In genomic region chr12:11513288-11513687, GRCh38 we compare ENCODE assay signal across 14 cellular contexts.
A peak's percentile ranks its signal among the peaks of the same experiment; 100 is the strongest.
DNase-seq lines count a peak whose midpoint lies in the region; ATAC-seq and TF ChIP-seq lines count a peak whose summit lies in the region.
"Had no signal": no experiment of that assay in that cellular context is flagged by ENCODE, and none has a peak within 500 bp of the region (broad histone marks: within the 10 kb centered on the region; RNA-seq: fewer than 3 reads in every experiment).

No MANE protein-coding gene starts in this region.

- no peaks in the 10 kb centered on the region for H3K9me3 Mint-ChIP-seq in neural crest cell
- H3K9me3 Mint-ChIP-seq: activated CD4-positive, alpha-beta T cell treated with anti-CD3 and anti-CD28 coated beads, Interleukin-2, amount 10 ng/mL, durations not matched to agents 7 days and 5 days had no signal

- H3K27ac Mint-ChIP-seq in neural crest cell (ENCODE audit: unreplicated experiment): no peak overlapping the region
- H3K27ac Mint-ChIP-seq: activated CD4-positive, alpha-beta T cell treated with anti-CD3 and anti-CD28 coated beads, Interleukin-2, amount 10 ng/mL, durations not matched to agents 7 days and 5 days had no signal

- peak; percentile 17 for TF ChIP-seq CTCF in GM12873 (IDR thresholded peaks at IDR 0.05; ENCODE audit: insufficient read depth, low read depth, low read length, missing control alignments)
- peak; percentile 29 for TF ChIP-seq CTCF in astrocyte of the cerebellum (IDR thresholded peaks at IDR 0.05; ENCODE audit: low read depth, low read length, missing control alignments)
- TF ChIP-seq CTCF in neural crest cell (conservative IDR thresholded peaks at IDR 0.05): peak; percentile 26
- TF ChIP-seq CTCF in spleen (IDR thresholded peaks at IDR 0.05 in 8 of 11, conservative IDR thresholded peaks at IDR 0.05 in 3 of 11): no peak

- peaks cover 20% of the 10 kb centered on the region for H3K27me3 ChIP-seq in MG63
- no peaks in the 10 kb centered on the region for H3K27me3 ChIP-seq in spleen (replicated peaks in 1 of 7)
- H3K27me3 ChIP-seq: gastroesophageal sphincter, ovary, SJSA1 had no signal

- DNase-seq in MG63 (peak; percentile 12), astrocyte of the cerebellum (ENCODE audit: low read depth) (no peak), neural crest cell (ENCODE audit: low read depth, low spot score) (no peak), spleen (no peak), sciatic nerve (ENCODE audit: low spot score) (no peak)
- DNase-seq: activated CD4-positive, alpha-beta T cell treated with anti-CD3 and anti-CD28 coated beads, Interleukin-2, amount 10 ng/mL, durations not matched to agents 7 days and 5 days; activated effector memory CD4-positive, alpha-beta T cell treated with Interleukin-2 at 50 U/mL for 16 hours; left ventricle myocardium inferior; ovary; stimulated activated naive CD4-positive, alpha-beta T cell treated with Interleukin-2 at 50 U/mL for 16 hours had no signal

- H3K36me3 ChIP-seq in MG63 (no peaks in the 10 kb centered on the region), spleen (no peaks in the 10 kb centered on the region)
- H3K36me3 ChIP-seq: gastroesophageal sphincter, left ventricle myocardium inferior, ovary, SJSA1 had no signal

- no peak overlapping the region for H3K27ac ChIP-seq in spleen
- H3K27ac ChIP-seq: gastroesophageal sphincter, left ventricle myocardium inferior, ovary, SJSA1 had no signal

- in situ Hi-C loops in astrocyte of the cerebellum (cut with HindIII; ENCODE audit: low sequenced_read_pairs): no loop called here

- H3K4me3 ChIP-seq in MG63 (no peak overlapping the region), astrocyte of the cerebellum (ENCODE audit: low read depth, low read length) (no peak overlapping the region), spleen (no peak overlapping the region)
- H3K4me3 ChIP-seq: gastroesophageal sphincter, left ventricle myocardium inferior, ovary, SJSA1 had no signal

- no peaks in the 10 kb centered on the region for H3K4me1 Mint-ChIP-seq in neural crest cell
- H3K4me1 Mint-ChIP-seq: activated CD4-positive, alpha-beta T cell treated with anti-CD3 and anti-CD28 coated beads, Interleukin-2, amount 10 ng/mL, durations not matched to agents 7 days and 5 days had no signal

- no peaks in the 10 kb centered on the region for H3K4me1 ChIP-seq in spleen
- H3K4me1 ChIP-seq: gastroesophageal sphincter, left ventricle myocardium inferior, SJSA1 had no signal

- intact Hi-C loops in spleen (cut with DNase I; ENCODE audit: low total_unique reads) (no loop called here), sciatic nerve (cut with DNase I) (no loop called here)

- H3K9me3 ChIP-seq in MG63 (no peaks in the 10 kb centered on the region), spleen (no peaks in the 10 kb centered on the region)
- H3K9me3 ChIP-seq: gastroesophageal sphincter, left ventricle myocardium inferior, ovary, SJSA1 had no signal

- no peaks in the 10 kb centered on the region for H3K36me3 Mint-ChIP-seq in neural crest cell (ENCODE audit: low read depth)

- ATAC-seq in sciatic nerve (no peak), GM21381 (IDR thresholded peaks at IDR 0.05; ENCODE audit: unreplicated experiment) (no peak)
- ATAC-seq: gastroesophageal sphincter had no signal

- no peak overlapping the region for H3K4me3 Mint-ChIP-seq in neural crest cell
- H3K4me3 Mint-ChIP-seq: activated CD4-positive, alpha-beta T cell treated with anti-CD3 and anti-CD28 coated beads, Interleukin-2, amount 10 ng/mL, durations not matched to agents 7 days and 5 days had no signal

- WGBS in spleen, 5 donors: 76 to 85% (median 78%) methylated on average over 4 of the region's 4 CpGs

- TF ChIP-seq POLR2A in spleen (IDR thresholded peaks at IDR 0.05): no peak

- H3K27me3 Mint-ChIP-seq in neural crest cell (ENCODE audit: low read depth): peaks cover 15% of the 10 kb centered on the region

Comparison
In these comparisons a context has a peak if more than half of its experiments do, and no peak if none do; other contexts are left out.
1. CTCF ChIP-seq: peak in GM12873 (single experiment), astrocyte of the cerebellum (single experiment) and neural crest cell (single experiment); none in spleen (0 of 11).